In the genomic region with DNA sequence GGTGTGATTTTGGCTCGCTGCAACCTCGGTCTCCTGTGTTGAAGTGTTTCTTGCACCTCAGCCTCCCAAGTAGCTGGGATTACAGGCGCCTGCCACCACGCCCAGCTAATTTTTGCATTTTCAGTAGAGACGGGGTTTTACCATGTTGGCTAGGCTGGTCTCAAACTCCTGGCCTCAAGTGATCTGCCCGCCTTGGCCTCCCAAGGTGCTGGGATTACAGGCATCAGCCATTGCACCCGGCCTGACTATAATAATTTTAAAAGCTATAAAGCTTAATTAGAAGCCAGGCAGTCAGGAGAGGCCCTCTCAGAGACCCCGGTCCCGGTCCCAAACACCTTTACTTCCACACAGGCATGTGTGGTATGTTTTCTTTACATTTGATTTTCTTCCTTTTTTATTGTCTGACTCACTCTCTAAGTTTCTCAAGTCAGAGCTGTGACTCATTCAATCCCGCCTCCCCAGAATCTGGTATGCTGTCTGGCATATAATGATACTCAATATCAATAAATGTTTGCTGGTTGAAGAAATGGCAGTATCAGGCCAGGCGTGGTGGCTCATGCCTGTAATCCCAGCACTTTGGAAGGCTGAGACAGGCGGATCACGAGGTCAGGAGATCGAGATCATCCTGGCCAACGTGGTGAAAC, we compare ENCODE assay signal across 1 cellular context.
TF ChIP-seq lines count a peak whose summit lies in the region.

No MANE protein-coding gene starts in this region.

TF ChIP-seq in IMR-90, 13 proteins besides CTCF, POLR2A, EP300 and RAD21:
- peak; percentile 72 for TF ChIP-seq CEBPB (IDR thresholded peaks at IDR 0.05; ENCODE audit: low read depth, low read length)
- TF ChIP-seq BHLHE40 (IDR thresholded peaks at IDR 0.05; ENCODE audit: low read depth, low read length) = peak; percentile 47; the same call in 1 of the 2 replicates
- TF ChIP-seq FOS (IDR thresholded peaks at IDR 0.05; ENCODE audit: low read depth, low read length) = peak; percentile 96
